ENCODE assay signal across 1 cellular context in the genomic region with DNA sequence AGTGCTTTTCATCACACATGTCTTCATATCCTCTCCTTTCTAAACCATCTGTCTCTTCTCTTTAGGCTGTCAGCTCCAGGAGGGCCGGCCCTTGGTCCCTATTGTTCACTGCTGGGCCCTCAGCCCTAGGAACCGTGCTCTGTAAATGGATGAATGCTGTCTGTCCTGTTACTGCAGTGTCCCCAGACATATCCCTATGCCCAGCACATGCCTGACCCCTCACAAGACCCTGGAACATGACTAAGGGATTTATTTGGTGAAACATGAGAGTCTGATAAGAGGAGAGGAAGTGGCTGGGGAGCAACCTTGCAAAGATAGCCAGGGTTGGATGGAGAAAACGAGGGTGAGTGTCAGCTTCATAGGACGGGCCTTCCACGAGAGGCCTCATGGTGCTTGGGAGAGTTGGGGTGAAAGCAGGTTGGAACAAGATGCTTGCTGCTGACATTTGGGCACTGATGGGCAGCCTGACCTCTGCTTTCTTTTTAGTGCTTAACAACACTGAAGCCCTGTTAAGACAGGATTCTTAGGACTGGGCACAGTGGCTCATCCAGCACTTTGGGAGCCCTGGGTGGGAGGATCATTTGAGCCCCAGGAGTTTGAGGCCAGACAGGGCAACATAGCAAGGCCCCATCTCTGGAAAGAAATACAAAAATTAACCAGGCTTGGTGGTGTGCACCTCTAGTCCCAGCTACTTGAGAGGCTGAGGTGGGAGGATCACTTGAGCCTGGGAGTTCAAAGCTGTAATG.
TF ChIP-seq lines count a peak whose summit lies in the region.

No MANE protein-coding gene starts in this region.

TF ChIP-seq in K562, 482 proteins besides CTCF, POLR2A, EP300 and RAD21 (continued from another document and continues in another):
- TF ChIP-seq CBX8 (IDR thresholded peaks at IDR 0.05; ENCODE audit: borderline replicate concordance, extremely low read depth, low read depth, low read length, poor library complexity, severe bottlenecking) (no peak), POLR2AphosphoS5 (IDR thresholded peaks at IDR 0.05; ENCODE audit: control insufficient read depth, insufficient read depth, low read depth, low read length) (peak; percentile 75), DPF2 (IDR thresholded peaks at IDR 0.05) (peak; percentile 96), HLTF (IDR thresholded peaks at IDR 0.05) (no peak), XRCC5 (IDR thresholded peaks at IDR 0.05; ENCODE audit: low read depth, low read length) (no peak), STAT5A (IDR thresholded peaks at IDR 0.05; ENCODE audit: borderline replicate concordance, low read length) (peak; percentile 42; the same call in 1 of the 2 replicates), BRD9 (IDR thresholded peaks at IDR 0.05; ENCODE audit: low read depth, partially characterized antibody) (peak; percentile 81), PHF8 (IDR thresholded peaks at IDR 0.05; ENCODE audit: borderline replicate concordance, low read length) (no peak), ZFX (CRISPR knock-in tag; IDR thresholded peaks at IDR 0.05) (no peak; the same call in 1 of the 2 replicates), FOXM1 (IDR thresholded peaks at IDR 0.05; ENCODE audit: low read depth) (peak; percentile 48; the same call in 1 of the 2 replicates), FOXM1 (CRISPR knock-in tag; IDR thresholded peaks at IDR 0.05; ENCODE audit: low read depth) (no peak), ZBTB7A (IDR thresholded peaks at IDR 0.05; ENCODE audit: borderline replicate concordance, control insufficient read depth, low read depth, low read length) (peak; percentile 75), JUND (IDR thresholded peaks at IDR 0.05; ENCODE audit: borderline replicate concordance, low read depth, low read length) (peak; percentile 81), JUND (tag; IDR thresholded peaks at IDR 0.05; ENCODE audit: borderline replicate concordance, low read depth, low read length) (peak; percentile 70; the same call in 1 of the 3 replicates), HDAC3 (IDR thresholded peaks at IDR 0.05; ENCODE audit: borderline replicate concordance, partially characterized antibody) (peak; percentile 76), TEAD4 (IDR thresholded peaks at IDR 0.05; ENCODE audit: low read length) (peak; percentile 76), TEAD4 (CRISPR knock-in tag; IDR thresholded peaks at IDR 0.05; ENCODE audit: borderline replicate concordance) (no peak), SOX6 (IDR thresholded peaks at IDR 0.05) (peak; percentile 85), GATA2 (CRISPR knock-in tag; IDR thresholded peaks at IDR 0.05) (peak; percentile 47; the same call in 1 of the 2 replicates), ZNF764 (CRISPR knock-in tag; IDR thresholded peaks at IDR 0.05; ENCODE audit: low read depth) (no peak), ARID2 (IDR thresholded peaks at IDR 0.05) (no peak), SMAD3 (CRISPR knock-in tag; conservative IDR thresholded peaks at IDR 0.05) (0 out of 2 replicates have a peak, but pooled peaks have one; percentile 58), SLC30A9 (CRISPR knock-in tag; IDR thresholded peaks at IDR 0.05) (no peak), ATF7 (IDR thresholded peaks at IDR 0.05) (peak; percentile 58), CREB1 (IDR thresholded peaks at IDR 0.05) (peak; percentile 24; the same call in 1 of the 2 replicates), CREB1 (CRISPR knock-in tag; IDR thresholded peaks at IDR 0.05) (no peak; the same call in 1 of the 2 replicates), DACH1 (IDR thresholded peaks at IDR 0.05; ENCODE audit: partially characterized antibody) (no peak), KDM4B (IDR thresholded peaks at IDR 0.05; ENCODE audit: borderline replicate concordance in 2 of 2, low read depth in 1 of 2) (no peak), EZH2 (IDR thresholded peaks at IDR 0.05; ENCODE audit: borderline replicate concordance, low read depth, low read length) (no peak), ZNF12 (CRISPR knock-in tag; IDR thresholded peaks at IDR 0.05) (peak; percentile 95), GABPA (tag; conservative IDR thresholded peaks at IDR 0.05; ENCODE audit: low read depth) (peak; percentile 52), CREM (IDR thresholded peaks at IDR 0.05; ENCODE audit: low read depth) (peak; percentile 62; the same call in 1 of the 2 replicates), MAFK (IDR thresholded peaks at IDR 0.05; ENCODE audit: low read length) (peak; percentile 91), PML (IDR thresholded peaks at IDR 0.05; ENCODE audit: low read length) (peak; percentile 55; the same call in 1 of the 2 replicates), TBL1XR1 (IDR thresholded peaks at IDR 0.05; ENCODE audit: low read length in 2 of 2) (peak; percentile 80 to 93)
- TF ChIP-seq, protein P1, sequence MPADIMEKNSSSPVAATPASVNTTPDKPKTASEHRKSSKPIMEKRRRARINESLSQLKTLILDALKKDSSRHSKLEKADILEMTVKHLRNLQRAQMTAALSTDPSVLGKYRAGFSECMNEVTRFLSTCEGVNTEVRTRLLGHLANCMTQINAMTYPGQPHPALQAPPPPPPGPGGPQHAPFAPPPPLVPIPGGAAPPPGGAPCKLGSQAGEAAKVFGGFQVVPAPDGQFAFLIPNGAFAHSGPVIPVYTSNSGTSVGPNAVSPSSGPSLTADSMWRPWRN (IDR thresholded peaks at IDR 0.05; ENCODE audit: low read depth): no peak
- TF ChIP-seq, protein P2, sequence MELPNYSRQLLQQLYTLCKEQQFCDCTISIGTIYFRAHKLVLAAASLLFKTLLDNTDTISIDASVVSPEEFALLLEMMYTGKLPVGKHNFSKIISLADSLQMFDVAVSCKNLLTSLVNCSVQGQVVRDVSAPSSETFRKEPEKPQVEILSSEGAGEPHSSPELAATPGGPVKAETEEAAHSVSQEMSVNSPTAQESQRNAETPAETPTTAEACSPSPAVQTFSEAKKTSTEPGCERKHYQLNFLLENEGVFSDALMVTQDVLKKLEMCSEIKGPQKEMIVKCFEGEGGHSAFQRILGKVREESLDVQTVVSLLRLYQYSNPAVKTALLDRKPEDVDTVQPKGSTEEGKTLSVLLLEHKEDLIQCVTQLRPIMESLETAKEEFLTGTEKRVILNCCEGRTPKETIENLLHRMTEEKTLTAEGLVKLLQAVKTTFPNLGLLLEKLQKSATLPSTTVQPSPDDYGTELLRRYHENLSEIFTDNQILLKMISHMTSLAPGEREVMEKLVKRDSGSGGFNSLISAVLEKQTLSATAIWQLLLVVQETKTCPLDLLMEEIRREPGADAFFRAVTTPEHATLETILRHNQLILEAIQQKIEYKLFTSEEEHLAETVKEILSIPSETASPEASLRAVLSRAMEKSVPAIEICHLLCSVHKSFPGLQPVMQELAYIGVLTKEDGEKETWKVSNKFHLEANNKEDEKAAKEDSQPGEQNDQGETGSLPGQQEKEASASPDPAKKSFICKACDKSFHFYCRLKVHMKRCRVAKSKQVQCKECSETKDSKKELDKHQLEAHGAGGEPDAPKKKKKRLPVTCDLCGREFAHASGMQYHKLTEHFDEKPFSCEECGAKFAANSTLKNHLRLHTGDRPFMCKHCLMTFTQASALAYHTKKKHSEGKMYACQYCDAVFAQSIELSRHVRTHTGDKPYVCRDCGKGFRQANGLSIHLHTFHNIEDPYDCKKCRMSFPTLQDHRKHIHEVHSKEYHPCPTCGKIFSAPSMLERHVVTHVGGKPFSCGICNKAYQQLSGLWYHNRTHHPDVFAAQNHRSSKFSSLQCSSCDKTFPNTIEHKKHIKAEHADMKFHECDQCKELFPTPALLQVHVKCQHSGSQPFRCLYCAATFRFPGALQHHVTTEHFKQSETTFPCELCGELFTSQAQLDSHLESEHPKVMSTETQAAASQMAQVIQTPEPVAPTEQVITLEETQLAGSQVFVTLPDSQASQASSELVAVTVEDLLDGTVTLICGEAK (IDR thresholded peaks at IDR 0.05): 0 out of 2 replicates have a peak, but pooled peaks have one; percentile 49
- TF ChIP-seq, protein P2 (CRISPR knock-in tag; IDR thresholded peaks at IDR 0.05): no peak
- TF ChIP-seq, protein P3, sequence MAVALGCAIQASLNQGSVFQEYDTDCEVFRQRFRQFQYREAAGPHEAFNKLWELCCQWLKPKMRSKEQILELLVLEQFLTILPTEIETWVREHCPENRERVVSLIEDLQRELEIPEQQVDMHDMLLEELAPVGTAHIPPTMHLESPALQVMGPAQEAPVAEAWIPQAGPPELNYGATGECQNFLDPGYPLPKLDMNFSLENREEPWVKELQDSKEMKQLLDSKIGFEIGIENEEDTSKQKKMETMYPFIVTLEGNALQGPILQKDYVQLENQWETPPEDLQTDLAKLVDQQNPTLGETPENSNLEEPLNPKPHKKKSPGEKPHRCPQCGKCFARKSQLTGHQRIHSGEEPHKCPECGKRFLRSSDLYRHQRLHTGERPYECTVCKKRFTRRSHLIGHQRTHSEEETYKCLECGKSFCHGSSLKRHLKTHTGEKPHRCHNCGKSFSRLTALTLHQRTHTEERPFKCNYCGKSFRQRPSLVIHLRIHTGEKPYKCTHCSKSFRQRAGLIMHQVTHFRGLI (CRISPR knock-in tag; IDR thresholded peaks at IDR 0.05): 0 out of 2 replicates have a peak, but pooled peaks have one; percentile 36
- TF ChIP-seq, protein P4, sequence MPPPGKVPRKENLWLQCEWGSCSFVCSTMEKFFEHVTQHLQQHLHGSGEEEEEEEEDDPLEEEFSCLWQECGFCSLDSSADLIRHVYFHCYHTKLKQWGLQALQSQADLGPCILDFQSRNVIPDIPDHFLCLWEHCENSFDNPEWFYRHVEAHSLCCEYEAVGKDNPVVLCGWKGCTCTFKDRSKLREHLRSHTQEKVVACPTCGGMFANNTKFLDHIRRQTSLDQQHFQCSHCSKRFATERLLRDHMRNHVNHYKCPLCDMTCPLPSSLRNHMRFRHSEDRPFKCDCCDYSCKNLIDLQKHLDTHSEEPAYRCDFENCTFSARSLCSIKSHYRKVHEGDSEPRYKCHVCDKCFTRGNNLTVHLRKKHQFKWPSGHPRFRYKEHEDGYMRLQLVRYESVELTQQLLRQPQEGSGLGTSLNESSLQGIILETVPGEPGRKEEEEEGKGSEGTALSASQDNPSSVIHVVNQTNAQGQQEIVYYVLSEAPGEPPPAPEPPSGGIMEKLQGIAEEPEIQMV (tag; conservative IDR thresholded peaks at IDR 0.05; ENCODE audit: low read depth): 0 out of 2 replicates have a peak, but pooled peaks have one; percentile 8
- TF ChIP-seq, protein P5, sequence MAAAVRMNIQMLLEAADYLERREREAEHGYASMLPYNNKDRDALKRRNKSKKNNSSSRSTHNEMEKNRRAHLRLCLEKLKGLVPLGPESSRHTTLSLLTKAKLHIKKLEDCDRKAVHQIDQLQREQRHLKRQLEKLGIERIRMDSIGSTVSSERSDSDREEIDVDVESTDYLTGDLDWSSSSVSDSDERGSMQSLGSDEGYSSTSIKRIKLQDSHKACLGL (CRISPR knock-in tag; IDR thresholded peaks at IDR 0.05; ENCODE audit: borderline replicate concordance, poor library complexity, severe bottlenecking): no peak
- TF ChIP-seq, protein P6, sequence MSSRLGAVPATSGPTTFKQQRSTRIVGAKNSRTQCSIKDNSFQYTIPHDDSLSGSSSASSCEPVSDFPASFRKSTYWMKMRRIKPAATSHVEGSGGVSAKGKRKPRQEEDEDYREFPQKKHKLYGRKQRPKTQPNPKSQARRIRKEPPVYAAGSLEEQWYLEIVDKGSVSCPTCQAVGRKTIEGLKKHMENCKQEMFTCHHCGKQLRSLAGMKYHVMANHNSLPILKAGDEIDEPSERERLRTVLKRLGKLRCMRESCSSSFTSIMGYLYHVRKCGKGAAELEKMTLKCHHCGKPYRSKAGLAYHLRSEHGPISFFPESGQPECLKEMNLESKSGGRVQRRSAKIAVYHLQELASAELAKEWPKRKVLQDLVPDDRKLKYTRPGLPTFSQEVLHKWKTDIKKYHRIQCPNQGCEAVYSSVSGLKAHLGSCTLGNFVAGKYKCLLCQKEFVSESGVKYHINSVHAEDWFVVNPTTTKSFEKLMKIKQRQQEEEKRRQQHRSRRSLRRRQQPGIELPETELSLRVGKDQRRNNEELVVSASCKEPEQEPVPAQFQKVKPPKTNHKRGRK (tag; IDR thresholded peaks at IDR 0.05): no peak
- TF ChIP-seq, protein P7, sequence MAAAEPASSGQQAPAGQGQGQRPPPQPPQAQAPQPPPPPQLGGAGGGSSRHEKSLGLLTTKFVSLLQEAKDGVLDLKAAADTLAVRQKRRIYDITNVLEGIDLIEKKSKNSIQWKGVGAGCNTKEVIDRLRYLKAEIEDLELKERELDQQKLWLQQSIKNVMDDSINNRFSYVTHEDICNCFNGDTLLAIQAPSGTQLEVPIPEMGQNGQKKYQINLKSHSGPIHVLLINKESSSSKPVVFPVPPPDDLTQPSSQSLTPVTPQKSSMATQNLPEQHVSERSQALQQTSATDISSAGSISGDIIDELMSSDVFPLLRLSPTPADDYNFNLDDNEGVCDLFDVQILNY (CRISPR knock-in tag; IDR thresholded peaks at IDR 0.05): no peak
- TF ChIP-seq, protein P8, sequence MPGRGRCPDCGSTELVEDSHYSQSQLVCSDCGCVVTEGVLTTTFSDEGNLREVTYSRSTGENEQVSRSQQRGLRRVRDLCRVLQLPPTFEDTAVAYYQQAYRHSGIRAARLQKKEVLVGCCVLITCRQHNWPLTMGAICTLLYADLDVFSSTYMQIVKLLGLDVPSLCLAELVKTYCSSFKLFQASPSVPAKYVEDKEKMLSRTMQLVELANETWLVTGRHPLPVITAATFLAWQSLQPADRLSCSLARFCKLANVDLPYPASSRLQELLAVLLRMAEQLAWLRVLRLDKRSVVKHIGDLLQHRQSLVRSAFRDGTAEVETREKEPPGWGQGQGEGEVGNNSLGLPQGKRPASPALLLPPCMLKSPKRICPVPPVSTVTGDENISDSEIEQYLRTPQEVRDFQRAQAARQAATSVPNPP (IDR thresholded peaks at IDR 0.05; ENCODE audit: borderline replicate concordance, insufficient read depth, insufficient read length): no peak
